12 cellular contexts compared by ENCODE assay signal in genomic region chr17:45224671-45225050, GRCh38. TPM values are rescaled to one million over a fixed set of nuclear protein-coding genes. Genes with fewer than 3 reads are reported as not detected.
A peak's percentile ranks its signal among the peaks of the same experiment; 100 is the strongest.
DNase-seq lines count a peak whose midpoint lies in the region; ATAC-seq and TF ChIP-seq lines count a peak whose summit lies in the region.
"Had no signal": no experiment of that assay in that cellular context is flagged by ENCODE, and none has a peak within 500 bp of the region (broad histone marks: within the 10 kb centered on the region; RNA-seq: fewer than 3 reads in every experiment).

No MANE protein-coding gene starts in this region.

- no peaks in the 10 kb centered on the region for H3K9me3 ChIP-seq in thoracic aorta

- H3K36me3 ChIP-seq in thoracic aorta: no peaks in the 10 kb centered on the region

- H3K4me1 ChIP-seq in thoracic aorta (ENCODE audit: control insufficient read depth in 1 of 2, low read depth in 2 of 2): peaks cover 0 to 12% of the 10 kb centered on the region in 2 donors

- H3K27me3 ChIP-seq in thoracic aorta (replicated peaks; ENCODE audit: insufficient read depth): no peaks in the 10 kb centered on the region

- peaks cover 80 to 86% of the 10 kb centered on the region in 2 donors for H3K4me1 Mint-ChIP-seq in immature natural killer cell

- H3K27ac ChIP-seq in thoracic aorta: peak overlapping the region in 1 of 2 donors; percentile 12

- H3K9me3 Mint-ChIP-seq in immature natural killer cell: no peaks in the 10 kb centered on the region

- H3K4me3 Mint-ChIP-seq in immature natural killer cell: peak overlapping the region; percentile 95 to 100 (median 99)

- DNase-seq in activated effector memory CD4-positive, alpha-beta T cell treated with anti-CD3 and anti-CD28 coated beads, Interleukin-2, amount 50 U/mL, for 16 hours: peak; percentile 72
- no peak for DNase-seq in activated effector memory CD4-positive, alpha-beta T cell treated with Interleukin-2 at 50 U/mL for 16 hours
- DNase-seq in activated CD8-positive, alpha-beta memory T cell treated with anti-CD3 and anti-CD28 coated beads, Interleukin-2, amount 50 U/mL, for 48 hours: peak; percentile 75
- DNase-seq in immature natural killer cell (no peak), thoracic aorta (ENCODE audit: low spot score) (no peak), NCI-H2107 treated with DMSO at 0.1 percent for 48 hours (lab: John Stamatoyannopoulos, UW; ENCODE audit: unreplicated experiment) (no peak), NCI-H1092 treated with DMSO at 0.1 percent for 48 hours (lab: John Stamatoyannopoulos, UW) (no peak)

- ATAC-seq in thoracic aorta (ENCODE audit: insufficient number of reproducible peaks, low FRiP score, low read depth): no peak
- ATAC-seq in HG03521 (IDR thresholded peaks at IDR 0.05; ENCODE audit: unreplicated experiment): no peak
- ATAC-seq: HCT116 had no signal

- peak overlapping the region; percentile 98 to 100 (median 99) for H3K27ac Mint-ChIP-seq in immature natural killer cell

- peak overlapping the region; percentile 70 for H3K4me3 ChIP-seq in thoracic aorta

- peaks cover 0 to 4% (median 0%) of the 10 kb centered on the region in 3 donors for H3K36me3 Mint-ChIP-seq in immature natural killer cell

- no peak for TF ChIP-seq CTCF in thoracic aorta (IDR thresholded peaks at IDR 0.05)

- H3K27me3 Mint-ChIP-seq in immature natural killer cell (ENCODE audit: low read depth in 3 of 3): peaks cover 34 to 64% (median 38%) of the 10 kb centered on the region in 3 donors

RNA-seq across cellular contexts. Expression of gene FMNL1, which starts 3.0 kb away (rescaled TPM):
- polyA plus RNA-seq in immature natural killer cell: 10 to 100 TPM; 17.6 to 66.7 (median 25.3) TPM
- total RNA-seq in thoracic aorta: 10 to 100 TPM; 31.4 to 37.2 TPM

RNA-seq across cellular contexts. Expression of gene SPATA32, which starts 37.2 kb away (rescaled TPM):
- under 1 TPM in 1 of 3 donors, not detected in 2; 0.16 TPM for polyA plus RNA-seq in immature natural killer cell
- total RNA-seq in thoracic aorta: not detected
- total RNA-seq: astrocyte, fibroblast of villous mesenchyme, myocyte had no signal

Comparison
In these comparisons a context has a peak if more than half of its experiments do, and no peak if none do; other contexts are left out.
1. DNase-seq: peak in activated effector memory CD4-positive, alpha-beta T cell treated with anti-CD3 and anti-CD28 coated beads, Interleukin-2, amount 50 U/mL, for 16 hours (single experiment) and activated CD8-positive, alpha-beta memory T cell treated with anti-CD3 and anti-CD28 coated beads, Interleukin-2, amount 50 U/mL, for 48 hours (single experiment); none in activated effector memory CD4-positive, alpha-beta T cell treated with Interleukin-2 at 50 U/mL for 16 hours (single experiment), immature natural killer cell (0 of 3), thoracic aorta (single experiment), NCI-H2107 treated with DMSO at 0.1 percent for 48 hours (single experiment) and NCI-H1092 treated with DMSO at 0.1 percent for 48 hours (single experiment).